ENCODE assay signal across 20 cellular contexts in the genomic region with DNA sequence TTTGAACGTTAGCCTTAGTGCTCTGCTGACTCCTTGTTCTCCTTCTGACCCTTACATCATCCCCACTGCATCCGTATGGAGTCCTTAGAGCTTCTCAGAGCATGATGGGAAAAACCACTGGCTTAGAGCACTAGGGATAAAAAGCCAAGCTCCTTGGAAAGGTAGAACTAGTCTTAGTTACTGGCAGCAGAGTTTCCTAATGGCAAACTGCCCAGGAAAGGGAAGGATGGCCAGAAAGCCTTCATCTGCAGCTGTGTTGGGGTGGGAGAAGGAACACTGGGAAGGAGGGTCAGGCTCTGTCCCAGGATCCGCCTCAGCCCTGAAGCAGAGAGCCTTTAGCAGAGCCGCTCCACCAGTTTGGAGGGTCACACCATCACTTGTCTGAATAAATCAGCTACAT. TPM values are rescaled to one million over a fixed set of nuclear protein-coding genes. Genes with fewer than 3 reads are reported as not detected.
DNase-seq lines count a peak whose midpoint lies in the region; ATAC-seq and TF ChIP-seq lines count a peak whose summit lies in the region.
"Had no signal": no experiment of that assay in that cellular context is flagged by ENCODE, and none has a peak within 500 bp of the region (broad histone marks: within the 10 kb centered on the region; RNA-seq: fewer than 3 reads in every experiment).

No MANE protein-coding gene starts in this region.

- no peak overlapping the region for H3K14ac ChIP-seq in IMR-90 (replicated peaks; ENCODE audit: low read depth, low read length)

- no peak for TF ChIP-seq EP300 in sigmoid colon (IDR thresholded peaks at IDR 0.05)

- H3K36me3 ChIP-seq in IMR-90 (ENCODE audit: control insufficient read depth, insufficient read depth, low read length) (no peaks in the 10 kb centered on the region), fibroblast of lung (ENCODE audit: control insufficient read depth, insufficient read depth, low read length) (no peaks in the 10 kb centered on the region), sigmoid colon (no peaks in the 10 kb centered on the region)
- H3K36me3 ChIP-seq: ascending aorta, colonic mucosa had no signal

- no peak overlapping the region for H4K8ac ChIP-seq in IMR-90 (ENCODE audit: low read depth in 2 of 2, low read length in 2 of 2)

- H3K9me3 Mint-ChIP-seq in progenitor cell of endocrine pancreas (ENCODE audit: low read depth): no peaks in the 10 kb centered on the region
- H3K9me3 Mint-ChIP-seq: activated T-cell treated with anti-CD3 and anti-CD28 coated beads, Interleukin-2, amount 50 U/mL, for 72 hours had no signal

- no CpG with 5 or more reads among the region's 4 CpGs for WGBS in IMR-90 (ENCODE audit: extremely low coverage in 2 of 2, insufficient read length in 1 of 2), 2 experiments
- 82 to 85% methylated on average over 4 of the region's 4 CpGs for WGBS in sigmoid colon, 2 donors

- POLR2A ChIA-PET in IMR-90 (lab: Charles Lee; ENCODE audit: unreplicated experiment): no interaction called here

- no peak overlapping the region for H4K5ac ChIP-seq in IMR-90 (ENCODE audit: low read depth, low read length)

- TF ChIP-seq CTCF in IMR-90 (conservative IDR thresholded peaks at IDR 0.05; ENCODE audit: low read depth, low read length) (no peak), fibroblast of lung (conservative IDR thresholded peaks at IDR 0.05 in 1 of 2, IDR thresholded peaks at IDR 0.05 in 1 of 2; ENCODE audit: low read depth in 1 of 2, low read length in 2 of 2) (no peak), sigmoid colon (IDR thresholded peaks at IDR 0.05) (no peak), progenitor cell of endocrine pancreas (IDR thresholded peaks at IDR 0.05; ENCODE audit: unreplicated experiment) (no peak)

- H3K27ac Mint-ChIP-seq in progenitor cell of endocrine pancreas: no peak overlapping the region
- H3K27ac Mint-ChIP-seq: activated T-cell treated with anti-CD3 and anti-CD28 coated beads, Interleukin-2, amount 50 U/mL, for 72 hours had no signal

- no peak overlapping the region for H2AFZ ChIP-seq in IMR-90 (replicated peaks; ENCODE audit: low read length, poor library complexity)
- no peak overlapping the region for H2AFZ ChIP-seq in fibroblast of lung (ENCODE audit: low read length)
- H2AFZ ChIP-seq: GM23248 had no signal

- in situ Hi-C loops in IMR-90 (cut with MboI; ENCODE audit: low sequenced_read_pairs): no loop called here

- peaks cover 5% of the 10 kb centered on the region for H3K27me3 Mint-ChIP-seq in progenitor cell of endocrine pancreas

- dilution Hi-C loops in IMR-90 (cut with HindIII; ENCODE audit: low sequenced_read_pairs, unreplicated experiment): no loop called here

- H3K4me1 ChIP-seq in IMR-90 (ENCODE audit: control insufficient read depth, insufficient read depth, low read length): no peaks in the 10 kb centered on the region
- no peaks in the 10 kb centered on the region for H3K4me1 ChIP-seq in fibroblast of lung (ENCODE audit: control insufficient read depth, extremely low read depth, insufficient read depth, low read length)
- no peaks in the 10 kb centered on the region for H3K4me1 ChIP-seq in sigmoid colon
- H3K4me1 ChIP-seq: ascending aorta, colonic mucosa had no signal

- no peaks in the 10 kb centered on the region for H3K9me3 ChIP-seq in IMR-90 (ENCODE audit: control insufficient read depth, insufficient read depth, low read length)
- H3K9me3 ChIP-seq in fibroblast of lung (ENCODE audit: control insufficient read depth, insufficient read depth, low read depth, low read length): no peaks in the 10 kb centered on the region
- no peaks in the 10 kb centered on the region for H3K9me3 ChIP-seq in sigmoid colon
- H3K9me3 ChIP-seq: ascending aorta, colonic mucosa had no signal

- H2AK5ac ChIP-seq in IMR-90 (ENCODE audit: low read depth, low read length): no peak overlapping the region

- H4K91ac ChIP-seq in IMR-90 (ENCODE audit: insufficient read depth, low read depth, low read length): no peak overlapping the region

- H3K18ac ChIP-seq in IMR-90 (ENCODE audit: low read depth, low read length): no peak overlapping the region

- no peak overlapping the region for H2BK15ac ChIP-seq in IMR-90 (ENCODE audit: low read depth, low read length)

- H3K4me3 ChIP-seq in IMR-90 (ENCODE audit: insufficient read depth, low read depth, low read length) (no peak overlapping the region), fibroblast of lung (replicated peaks in 1 of 4; ENCODE audit: control extremely low read depth in 1 of 4, insufficient read depth in 1 of 4, low read depth in 3 of 4, low read length in 4 of 4) (no peak overlapping the region), sigmoid colon (no peak overlapping the region)
- H3K4me3 ChIP-seq: ascending aorta, colonic mucosa, GM12878, GM23248 had no signal

- no peak for ATAC-seq in IMR-90 (ENCODE audit: low read depth)
- ATAC-seq: activated T-cell treated with anti-CD3 and anti-CD28 coated beads, Interleukin-2, amount 50 U/mL, for 72 hours; GM12878 had no signal

- no peak overlapping the region for H2BK120ac ChIP-seq in IMR-90 (ENCODE audit: low read depth, low read length)

- H2AK9ac ChIP-seq in IMR-90 (replicated peaks; ENCODE audit: low read depth, low read length, poor library complexity): no peak overlapping the region

- no peaks in the 10 kb centered on the region for H3K79me1 ChIP-seq in IMR-90 (ENCODE audit: low read depth in 1 of 2, low read length in 2 of 2)

- no peaks in the 10 kb centered on the region for H3K79me2 ChIP-seq in fibroblast of lung (ENCODE audit: control insufficient read depth, insufficient read depth, low read length)

- H3K23ac ChIP-seq in IMR-90 (ENCODE audit: low read depth, low read length): no peak overlapping the region

- H3K27ac ChIP-seq in IMR-90 (ENCODE audit: insufficient read depth, low read length) (no peak overlapping the region), fibroblast of lung (ENCODE audit: insufficient read depth, low read length) (no peak overlapping the region), sigmoid colon (peak overlapping the region in 3 of 4 donors; percentile 45 to 67 (median 63))
- H3K27ac ChIP-seq: ascending aorta, colonic mucosa, GM23248 had no signal

- H3K56ac ChIP-seq in IMR-90 (ENCODE audit: extremely low read depth, insufficient read depth, low read length): no peak overlapping the region

- DNase-seq in IMR-90: peak; percentile 4
- DNase-seq in fibroblast of lung (ENCODE audit: low read depth in 2 of 2): peak; percentile 9 to 38
- DNase-seq in left kidney (ENCODE audit: low read depth, low spot score): peak; percentile 2
- DNase-seq in sigmoid colon: peak; percentile 83
- no peak for DNase-seq in progenitor cell of endocrine pancreas (ENCODE audit: low spot score, unreplicated experiment)
- DNase-seq in NCI-H146 treated with DMSO at 0.1 percent for 48 hours (lab: John Stamatoyannopoulos, UW; ENCODE audit: unreplicated experiment): no peak
- no peak for DNase-seq in hippocampal formation (lab: John Stamatoyannopoulos, UW)
- DNase-seq: activated CD4-positive, alpha-beta T cell treated with anti-CD3 and anti-CD28 coated beads for 1 hour; activated naive CD4-positive, alpha-beta T cell treated with anti-CD3 and anti-CD28 coated beads, Interleukin-2, amount 50 U/mL, for 16 hours; activated T-cell treated with anti-CD3 and anti-CD28 coated beads, Interleukin-2, amount 50 U/mL, for 72 hours; CD4-positive, alpha-beta memory T cell; colonic mucosa; DMS53; midbrain; NCI-H1694; retina had no signal

- CTCF ChIA-PET in IMR-90 (lab: Yijun Ruan, JAX): no interaction called here

- BruUV-seq in IMR-90 (replicated peaks; lab: Mats Ljungman, UMichigan): no TSS peak

- no peaks in the 10 kb centered on the region for H3K4me1 Mint-ChIP-seq in progenitor cell of endocrine pancreas (ENCODE audit: low read depth)
- H3K4me1 Mint-ChIP-seq: CD4-positive, alpha-beta memory T cell had no signal

- intact Hi-C loops in IMR-90 (cut with micrococcal nuclease): no loop called here
- intact Hi-C loops in sigmoid colon (cut with DNase I): no loop called here

- H3K4ac ChIP-seq in IMR-90 (ENCODE audit: low read depth, low read length): no peak overlapping the region

- peaks cover 20% of the 10 kb centered on the region for H3K36me3 Mint-ChIP-seq in progenitor cell of endocrine pancreas (ENCODE audit: insufficient read depth)

- H2BK5ac ChIP-seq in IMR-90 (ENCODE audit: low read depth, low read length, poor library complexity, severe bottlenecking): no peak overlapping the region

- H2BK20ac ChIP-seq in IMR-90 (ENCODE audit: low read depth, low read length): no peak overlapping the region

- H3K4me2 ChIP-seq in IMR-90 (ENCODE audit: low read depth, low read length) (no peak overlapping the region), fibroblast of lung (ENCODE audit: extremely low read depth, insufficient read depth, low read length) (no peak overlapping the region)

- H3K27me3 ChIP-seq in IMR-90 (ENCODE audit: control insufficient read depth, insufficient read depth, low read length) (no peaks in the 10 kb centered on the region), fibroblast of lung (ENCODE audit: control insufficient read depth, insufficient read depth, low read length) (no peaks in the 10 kb centered on the region), sigmoid colon (no peaks in the 10 kb centered on the region)
- H3K27me3 ChIP-seq: ascending aorta, colonic mucosa had no signal

- TF ChIP-seq RAD21 in IMR-90 (IDR thresholded peaks at IDR 0.05; ENCODE audit: low read length): no peak

- no peak overlapping the region for H3K4me3 Mint-ChIP-seq in progenitor cell of endocrine pancreas (ENCODE audit: low read depth)
- H3K4me3 Mint-ChIP-seq: activated T-cell treated with anti-CD3 and anti-CD28 coated beads, Interleukin-2, amount 50 U/mL, for 72 hours; CD4-positive, alpha-beta memory T cell had no signal

- no peaks in the 10 kb centered on the region for H3K9me1 ChIP-seq in IMR-90 (ENCODE audit: insufficient read depth, low read length)

- no peak for TF ChIP-seq POLR2A in IMR-90 (IDR thresholded peaks at IDR 0.05; ENCODE audit: low read depth, low read length)
- TF ChIP-seq POLR2A in sigmoid colon (IDR thresholded peaks at IDR 0.05): no peak

- H4K20me1 ChIP-seq in IMR-90 (ENCODE audit: insufficient read depth, low read length) (no peaks in the 10 kb centered on the region), fibroblast of lung (ENCODE audit: control insufficient read depth, extremely low read depth, insufficient read depth, low read length) (no peaks in the 10 kb centered on the region)

- H3K9ac ChIP-seq in IMR-90 (ENCODE audit: low read depth, low read length) (no peak overlapping the region), fibroblast of lung (ENCODE audit: insufficient read depth, low read length) (no peak overlapping the region)
- H3K9ac ChIP-seq: GM23248 had no signal

RNA-seq across cellular contexts. Expression of a gene that starts 18.8 kb away (rescaled TPM):
- total RNA-seq in IMR-90 (2012; rRNA removed): not detected in 2 replicates
- not detected in 2 replicates for polyA plus RNA-seq in IMR-90 (2012; rRNA removed)
- not detected in 2 replicates for polyA plus RNA-seq in IMR-90 (2012; cell fraction: cytosol; rRNA removed)
- polyA plus RNA-seq in IMR-90 (2012; cell fraction: nucleus; rRNA removed; ENCODE audit: low replicate concordance): 0.01 TPM in 1 of 2 replicates, not detected in the other
- total RNA-seq in fibroblast of lung: under 0.01 TPM in 2 replicates
- polyA plus RNA-seq in fibroblast of lung: not detected in 2 replicates
- polyA plus RNA-seq in fibroblast of lung (2012): not detected in 2 replicates
- not detected in 2 replicates for polyA minus RNA-seq in fibroblast of lung (ENCODE audit: low replicate concordance)
- total RNA-seq in sigmoid colon: 1 to 10 TPM; 1.1 to 3.6 (median 1.6) TPM
- 1 to 10 TPM; 2.8 to 8.1 (median 3.6) TPM for polyA plus RNA-seq in sigmoid colon
- 13.4 and 15.6 TPM in 2 replicates for total RNA-seq in progenitor cell of endocrine pancreas
- total RNA-seq: ascending aorta, GM23248, MCF 10A had no signal
- polyA plus RNA-seq: GM23248 had no signal

RNA-seq across cellular contexts. Expression of a gene that starts 52.5 kb away (rescaled TPM):
- 112 and 124 TPM in 2 replicates for total RNA-seq in IMR-90 (2012; rRNA removed)
- 63.2 and 71.0 TPM in 2 replicates for polyA plus RNA-seq in IMR-90 (2012; rRNA removed)
- 51.2 and 58.9 TPM in 2 replicates for polyA plus RNA-seq in IMR-90 (2012; cell fraction: cytosol; rRNA removed)
- 30.2 and 33.8 TPM in 2 replicates for polyA plus RNA-seq in IMR-90 (2012; cell fraction: nucleus; rRNA removed; ENCODE audit: low replicate concordance)
- total RNA-seq in fibroblast of lung: 21.3 and 42.6 TPM in 2 replicates
- polyA plus RNA-seq in fibroblast of lung: 68.8 and 73.8 TPM in 2 replicates
- polyA plus RNA-seq in fibroblast of lung (2012): 103 and 154 TPM in 2 replicates
- 444 and 458 TPM in 2 replicates for polyA minus RNA-seq in fibroblast of lung (ENCODE audit: low replicate concordance)
- 10 to 100 TPM; 21.3 to 41.1 (median 38.7) TPM for total RNA-seq in sigmoid colon
- 10 to 100 TPM; 52.2 to 99.8 (median 69.1) TPM for polyA plus RNA-seq in sigmoid colon
- total RNA-seq in progenitor cell of endocrine pancreas: 136 TPM in 2 replicates

RNA-seq across cellular contexts. Expression of a gene that starts 52.5 kb away (rescaled TPM):
- total RNA-seq in IMR-90 (2012; rRNA removed) (0.54 and 0.56 TPM in 2 replicates), fibroblast of lung (1.5 and 2.8 TPM in 2 replicates), sigmoid colon (1 to 10 TPM in 1 of 4 donors, under 1 TPM in 3; 0.36 to 1.6 (median 0.91) TPM), progenitor cell of endocrine pancreas (3.3 and 3.5 TPM in 2 replicates)
- polyA plus RNA-seq in IMR-90 (2012; rRNA removed) (0.22 and 0.55 TPM in 2 replicates), fibroblast of lung (0.30 and 1.1 TPM in 2 replicates), sigmoid colon (1 to 10 TPM; 1.3 to 2.4 (median 1.4) TPM)
- 0.16 and 0.68 TPM in 2 replicates for polyA plus RNA-seq in IMR-90 (2012; cell fraction: cytosol; rRNA removed)
- polyA plus RNA-seq in IMR-90 (2012; cell fraction: nucleus; rRNA removed; ENCODE audit: low replicate concordance): 0.07 and 0.52 TPM in 2 replicates
- 0.41 and 1.1 TPM in 2 replicates for polyA plus RNA-seq in fibroblast of lung (2012)
- polyA minus RNA-seq in fibroblast of lung (ENCODE audit: low replicate concordance): 0.27 TPM in 1 of 2 replicates, not detected in the other

Comparison
In these comparisons a context has a peak if more than half of its experiments do, and no peak if none do; other contexts are left out.
1. DNase-seq: peak in IMR-90 (single experiment), fibroblast of lung (2 of 2), left kidney (single experiment) and sigmoid colon (single experiment); none in progenitor cell of endocrine pancreas (single experiment), NCI-H146 treated with DMSO at 0.1 percent for 48 hours (single experiment) and hippocampal formation (0 of 2).
2. H3K27ac ChIP-seq: peak in sigmoid colon (3 of 4); none in IMR-90 (single experiment) and fibroblast of lung (single experiment).